31 cellular contexts compared by ENCODE assay signal in the genomic region with DNA sequence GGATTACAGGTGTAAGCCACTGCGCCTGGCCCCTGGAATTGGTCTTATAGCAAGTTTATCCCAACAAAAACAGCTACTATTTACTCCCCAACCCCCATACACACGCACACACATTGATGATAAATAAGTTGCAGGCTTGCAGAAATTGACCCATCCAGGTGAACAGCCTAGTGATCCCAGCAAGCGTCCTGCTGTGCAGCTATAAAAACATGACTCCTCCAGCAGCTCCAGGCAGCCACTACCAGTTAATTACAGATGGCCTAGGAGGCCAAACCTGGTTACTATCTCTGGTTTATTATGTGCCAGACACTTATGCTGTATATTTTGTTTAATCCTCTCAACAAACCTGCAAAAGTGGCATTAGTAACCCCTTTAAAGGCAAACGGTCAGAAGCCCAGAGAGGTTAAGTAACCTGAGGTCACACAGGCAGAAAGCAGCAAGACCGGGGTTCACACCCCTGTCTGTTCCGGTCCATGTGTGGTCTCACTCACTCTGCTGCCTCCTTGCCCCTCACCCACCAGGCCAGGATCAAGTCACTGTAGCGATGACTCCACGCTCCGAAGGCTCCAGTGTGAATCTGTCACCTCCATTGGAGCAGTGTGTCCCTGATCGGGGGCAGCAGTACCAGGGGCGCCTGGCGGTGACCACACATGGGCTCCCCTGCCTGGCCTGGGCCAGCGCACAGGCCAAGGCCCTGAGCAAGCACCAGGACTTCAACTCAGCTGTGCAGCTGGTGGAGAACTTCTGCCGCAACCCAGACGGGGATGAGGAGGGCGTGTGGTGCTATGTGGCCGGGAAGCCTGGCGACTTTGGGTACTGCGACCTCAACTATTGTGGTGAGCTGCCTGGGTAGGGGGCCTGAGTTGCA. TPM values are rescaled to one million over a fixed set of nuclear protein-coding genes. Genes with fewer than 3 reads are reported as not detected.
"Had no signal": no experiment of that assay in that cellular context is flagged by ENCODE, and none has a peak within 500 bp of the region (broad histone marks: within the 10 kb centered on the region; RNA-seq: fewer than 3 reads in every experiment).

No MANE protein-coding gene starts in this region.

- H3K4me3 Mint-ChIP-seq: activated naive CD8-positive, alpha-beta T cell; activated T-cell treated with anti-CD3 and anti-CD28 coated beads, Interleukin-2, amount 50 U/mL, for 4 hours; immature natural killer cell; mesothelial cell of epicardium; naive thymus-derived CD8-positive, alpha-beta T cell had no signal

- H3K27ac ChIP-seq: adrenal gland, ascending aorta, hepatocyte, left ventricle myocardium inferior, ovary, prostate gland, WERI-Rb-1 had no signal

- H3K4me1 ChIP-seq: adrenal gland, ascending aorta, left ventricle myocardium inferior, prostate gland had no signal

- ATAC-seq: activated T-cell treated with anti-CD3 and anti-CD28 coated beads, Interleukin-2, amount 50 U/mL, for 4 hours; esophagus mucosa; naive thymus-derived CD8-positive, alpha-beta T cell; stimulated activated naive CD8-positive, alpha-beta T cell treated with anti-CD3 and anti-CD28 coated beads, Interleukin-15, Interleukin-2, amounts not matched to agents 100 U/mL and 50 U/mL, for 24 hours had no signal

- DNase-seq: activated CD4-positive, alpha-beta T cell treated with anti-CD3 and anti-CD28 coated beads for 1 hour; activated CD4-positive, alpha-beta T cell treated with anti-CD3 and anti-CD28 coated beads, Interleukin-2, amount 50 U/mL, for 1 hour; activated CD8-positive, alpha-beta memory T cell treated with anti-CD3 and anti-CD28 coated beads, Interleukin-2, amount 50 U/mL, for 48 hours; activated naive CD4-positive, alpha-beta T cell; activated T-cell treated with anti-CD3 and anti-CD28 coated beads, Interleukin-2, amount 50 U/mL, for 4 hours; adrenal gland; central memory CD4-positive, alpha-beta T cell; dermis blood vessel endothelial cell; effector memory CD4-positive, alpha-beta T cell; foreskin melanocyte; immature natural killer cell; kidney glomerular epithelial cell; left ventricle myocardium inferior; naive thymus-derived CD8-positive, alpha-beta T cell; ovary; stimulated activated CD4-positive, alpha-beta T cell treated with anti-CD3 and anti-CD28 coated beads, Interleukin-4, amount 100 ng/mL, for 24 hours; stimulated activated naive CD8-positive, alpha-beta T cell treated with anti-CD3 and anti-CD28 coated beads, Interleukin-15, Interleukin-2, amounts not matched to agents 100 U/mL and 50 U/mL, for 24 hours; T-helper 2 cell; WERI-Rb-1 had no signal

- H3K27ac Mint-ChIP-seq: activated naive CD8-positive, alpha-beta T cell; activated T-helper 2 cell treated with anti-CD3 and anti-CD28 coated beads, Interferon-gamma antibody, Interleukin-2, Interleukin-4, amounts not matched to agents 10 μg/mL and 5 μg/mL and 100 μg/mL, durations not matched to agents 14 hours and 24 hours and 36 hours; immature natural killer cell; mesothelial cell of epicardium had no signal

- H3K36me3 Mint-ChIP-seq: activated naive CD8-positive, alpha-beta T cell; immature natural killer cell; mesothelial cell of epicardium; naive thymus-derived CD8-positive, alpha-beta T cell had no signal

- H3K79me2 ChIP-seq: hepatocyte had no signal

- H3K4me3 ChIP-seq: adrenal gland, ascending aorta, hepatocyte, left ventricle myocardium inferior, ovary, prostate gland had no signal

- H3K36me3 ChIP-seq: adrenal gland, ascending aorta, left ventricle myocardium inferior, ovary, prostate gland, WERI-Rb-1 had no signal

- H3K27me3 Mint-ChIP-seq: activated naive CD8-positive, alpha-beta T cell had no signal

- H3K4me1 Mint-ChIP-seq: immature natural killer cell; mesothelial cell of epicardium; naive thymus-derived CD8-positive, alpha-beta T cell had no signal

- H2AFZ ChIP-seq: hepatocyte had no signal

- H3K9me3 ChIP-seq: adrenal gland, ascending aorta, left ventricle myocardium inferior, ovary, prostate gland had no signal

- H3K9me3 Mint-ChIP-seq: activated T-cell treated with anti-CD3 and anti-CD28 coated beads, Interleukin-2, amount 50 U/mL, for 4 hours; activated T-helper 2 cell treated with anti-CD3 and anti-CD28 coated beads, Interferon-gamma antibody, Interleukin-2, Interleukin-4, amounts not matched to agents 10 μg/mL and 5 μg/mL and 100 μg/mL, durations not matched to agents 14 hours and 24 hours and 36 hours; immature natural killer cell; mesothelial cell of epicardium; naive thymus-derived CD8-positive, alpha-beta T cell had no signal

- H3K27me3 ChIP-seq: adrenal gland, ascending aorta, hepatocyte, ovary had no signal

- H3K4me2 ChIP-seq: hepatocyte had no signal

- FAIRE-seq: endothelial cell of umbilical vein had no signal

RNA-seq across cellular contexts. Expression of gene F2, which starts 6.6 kb away (rescaled TPM):
- total RNA-seq: activated CD8-positive, alpha-beta memory T cell treated with anti-CD3 and anti-CD28 coated beads for 36 hours; dermis blood vessel endothelial cell; endothelial cell of umbilical vein; esophagus mucosa; left ventricle myocardium inferior; lung microvascular endothelial cell; mesothelial cell of epicardium; naive thymus-derived CD8-positive, alpha-beta T cell; subcutaneous adipose tissue; ureter had no signal
- polyA plus RNA-seq: adrenal gland; immature natural killer cell; naive thymus-derived CD8-positive, alpha-beta T cell had no signal
